ENCODE assay signal across 1 cellular context in the genomic region with DNA sequence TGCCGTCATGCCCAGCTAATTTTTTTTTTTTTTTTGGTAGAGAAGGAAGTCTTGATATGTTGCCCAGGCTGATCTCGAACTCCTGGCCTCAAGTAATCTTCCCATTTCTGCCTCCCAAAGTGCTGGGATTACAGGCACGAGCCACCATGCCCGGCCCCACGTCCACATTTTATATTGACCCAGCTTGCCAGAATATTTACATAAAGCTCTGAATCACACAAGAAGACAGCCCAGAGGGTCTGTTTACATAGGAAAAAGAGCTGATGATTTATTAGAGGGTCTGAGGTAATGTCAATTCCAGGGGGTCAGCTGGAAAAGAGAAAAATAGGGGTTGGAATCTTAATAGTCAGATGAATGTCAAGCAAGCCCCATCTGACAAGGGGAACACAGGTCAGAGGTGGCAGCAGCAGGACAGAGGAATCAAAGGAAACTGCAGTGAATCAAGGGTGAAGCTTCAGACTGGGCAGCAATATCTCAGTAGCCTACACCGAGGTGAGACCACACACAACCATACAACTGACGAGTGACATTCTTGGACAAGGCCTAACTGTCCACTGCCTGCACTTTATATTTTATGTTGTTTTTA.
TF ChIP-seq lines count a peak whose summit lies in the region.

No MANE protein-coding gene starts in this region.

TF ChIP-seq in HepG2, 621 proteins besides CTCF, POLR2A, EP300 and RAD21 (continued from another document and continues in another):
- TF ChIP-seq, protein P1, sequence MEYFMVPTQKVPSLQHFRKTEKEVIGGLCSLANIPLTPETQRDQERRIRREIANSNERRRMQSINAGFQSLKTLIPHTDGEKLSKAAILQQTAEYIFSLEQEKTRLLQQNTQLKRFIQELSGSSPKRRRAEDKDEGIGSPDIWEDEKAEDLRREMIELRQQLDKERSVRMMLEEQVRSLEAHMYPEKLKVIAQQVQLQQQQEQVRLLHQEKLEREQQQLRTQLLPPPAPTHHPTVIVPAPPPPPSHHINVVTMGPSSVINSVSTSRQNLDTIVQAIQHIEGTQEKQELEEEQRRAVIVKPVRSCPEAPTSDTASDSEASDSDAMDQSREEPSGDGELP (IDR thresholded peaks at IDR 0.05; ENCODE audit: borderline replicate concordance, low read depth) = peak; percentile 77; the same call in 1 of the 2 replicates
- TF ChIP-seq MAFK (conservative IDR thresholded peaks at IDR 0.05 in 1 of 2, IDR thresholded peaks at IDR 0.05 in 1 of 2; ENCODE audit: low read length in 2 of 2) (0 out of 4 replicates have a peak, but pooled peaks of 1 of the 2 experiments have one; percentile 15), FOXA1 (IDR thresholded peaks at IDR 0.05) (peak; percentile 76), FOXA1 (CRISPR knock-in tag; IDR thresholded peaks at IDR 0.05) (peak; percentile 55), FOXA3 (CRISPR knock-in tag; IDR thresholded peaks at IDR 0.05) (peak; percentile 72), ZNF572 (CRISPR knock-in tag; IDR thresholded peaks at IDR 0.05) (0 out of 2 replicates have a peak, but pooled peaks have one; percentile 33), HDAC2 (CRISPR knock-in tag; IDR thresholded peaks at IDR 0.05) (peak; percentile 35; the same call in 1 of the 2 replicates), MEIS1 (CRISPR knock-in tag; IDR thresholded peaks at IDR 0.05; ENCODE audit: borderline replicate concordance) (peak; percentile 83; the same call in 1 of the 2 replicates), ZBTB7B (CRISPR knock-in tag; IDR thresholded peaks at IDR 0.05) (peak; percentile 64), GATAD2A (CRISPR knock-in tag; IDR thresholded peaks at IDR 0.05) (peak; percentile 58), STAG1 (CRISPR knock-in tag; IDR thresholded peaks at IDR 0.05) (peak; percentile 14; the same call in 1 of the 2 replicates), CEBPG (CRISPR knock-in tag; IDR thresholded peaks at IDR 0.05) (0 out of 2 replicates have a peak, but pooled peaks have one; percentile 2), ZNF7 (CRISPR knock-in tag; IDR thresholded peaks at IDR 0.05) (peak; percentile 86), CAMTA2 (CRISPR knock-in tag; IDR thresholded peaks at IDR 0.05; ENCODE audit: borderline replicate concordance) (no peak), HDAC1 (CRISPR knock-in tag; IDR thresholded peaks at IDR 0.05) (peak; percentile 46; the same call in 1 of the 2 replicates), ADNP (CRISPR knock-in tag; IDR thresholded peaks at IDR 0.05) (peak; percentile 76), ZNF629 (CRISPR knock-in tag; conservative IDR thresholded peaks at IDR 0.05) (peak; percentile 83), FOXJ3 (CRISPR knock-in tag; IDR thresholded peaks at IDR 0.05; ENCODE audit: borderline replicate concordance) (no peak), ETV5 (CRISPR knock-in tag; IDR thresholded peaks at IDR 0.05; ENCODE audit: borderline replicate concordance) (peak; percentile 34; the same call in 1 of the 2 replicates), ATF7-NPFF (CRISPR knock-in tag; IDR thresholded peaks at IDR 0.05; ENCODE audit: low read depth) (no peak), ZNF501 (CRISPR knock-in tag; IDR thresholded peaks at IDR 0.05) (peak; percentile 82)
- TF ChIP-seq, protein P2, sequence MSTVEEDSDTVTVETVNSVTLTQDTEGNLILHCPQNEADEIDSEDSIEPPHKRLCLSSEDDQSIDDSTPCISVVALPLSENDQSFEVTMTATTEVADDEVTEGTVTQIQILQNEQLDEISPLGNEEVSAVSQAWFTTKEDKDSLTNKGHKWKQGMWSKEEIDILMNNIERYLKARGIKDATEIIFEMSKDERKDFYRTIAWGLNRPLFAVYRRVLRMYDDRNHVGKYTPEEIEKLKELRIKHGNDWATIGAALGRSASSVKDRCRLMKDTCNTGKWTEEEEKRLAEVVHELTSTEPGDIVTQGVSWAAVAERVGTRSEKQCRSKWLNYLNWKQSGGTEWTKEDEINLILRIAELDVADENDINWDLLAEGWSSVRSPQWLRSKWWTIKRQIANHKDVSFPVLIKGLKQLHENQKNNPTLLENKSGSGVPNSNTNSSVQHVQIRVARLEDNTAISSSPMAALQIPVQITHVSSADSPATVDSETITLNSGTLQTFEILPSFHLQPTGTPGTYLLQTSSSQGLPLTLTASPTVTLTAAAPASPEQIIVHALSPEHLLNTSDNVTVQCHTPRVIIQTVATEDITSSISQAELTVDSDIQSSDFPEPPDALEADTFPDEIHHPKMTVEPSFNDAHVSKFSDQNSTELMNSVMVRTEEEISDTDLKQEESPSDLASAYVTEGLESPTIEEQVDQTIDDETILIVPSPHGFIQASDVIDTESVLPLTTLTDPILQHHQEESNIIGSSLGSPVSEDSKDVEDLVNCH (CRISPR knock-in tag; IDR thresholded peaks at IDR 0.05) = no peak
- TF ChIP-seq, protein P3, sequence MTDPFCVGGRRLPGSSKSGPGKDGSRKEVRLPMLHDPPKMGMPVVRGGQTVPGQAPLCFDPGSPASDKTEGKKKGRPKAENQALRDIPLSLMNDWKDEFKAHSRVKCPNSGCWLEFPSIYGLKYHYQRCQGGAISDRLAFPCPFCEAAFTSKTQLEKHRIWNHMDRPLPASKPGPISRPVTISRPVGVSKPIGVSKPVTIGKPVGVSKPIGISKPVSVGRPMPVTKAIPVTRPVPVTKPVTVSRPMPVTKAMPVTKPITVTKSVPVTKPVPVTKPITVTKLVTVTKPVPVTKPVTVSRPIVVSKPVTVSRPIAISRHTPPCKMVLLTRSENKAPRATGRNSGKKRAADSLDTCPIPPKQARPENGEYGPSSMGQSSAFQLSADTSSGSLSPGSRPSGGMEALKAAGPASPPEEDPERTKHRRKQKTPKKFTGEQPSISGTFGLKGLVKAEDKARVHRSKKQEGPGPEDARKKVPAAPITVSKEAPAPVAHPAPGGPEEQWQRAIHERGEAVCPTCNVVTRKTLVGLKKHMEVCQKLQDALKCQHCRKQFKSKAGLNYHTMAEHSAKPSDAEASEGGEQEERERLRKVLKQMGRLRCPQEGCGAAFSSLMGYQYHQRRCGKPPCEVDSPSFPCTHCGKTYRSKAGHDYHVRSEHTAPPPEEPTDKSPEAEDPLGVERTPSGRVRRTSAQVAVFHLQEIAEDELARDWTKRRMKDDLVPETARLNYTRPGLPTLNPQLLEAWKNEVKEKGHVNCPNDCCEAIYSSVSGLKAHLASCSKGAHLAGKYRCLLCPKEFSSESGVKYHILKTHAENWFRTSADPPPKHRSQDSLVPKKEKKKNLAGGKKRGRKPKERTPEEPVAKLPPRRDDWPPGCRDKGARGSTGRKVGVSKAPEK (CRISPR knock-in tag; IDR thresholded peaks at IDR 0.05; ENCODE audit: borderline replicate concordance) = no peak
- TF ChIP-seq, protein P4, sequence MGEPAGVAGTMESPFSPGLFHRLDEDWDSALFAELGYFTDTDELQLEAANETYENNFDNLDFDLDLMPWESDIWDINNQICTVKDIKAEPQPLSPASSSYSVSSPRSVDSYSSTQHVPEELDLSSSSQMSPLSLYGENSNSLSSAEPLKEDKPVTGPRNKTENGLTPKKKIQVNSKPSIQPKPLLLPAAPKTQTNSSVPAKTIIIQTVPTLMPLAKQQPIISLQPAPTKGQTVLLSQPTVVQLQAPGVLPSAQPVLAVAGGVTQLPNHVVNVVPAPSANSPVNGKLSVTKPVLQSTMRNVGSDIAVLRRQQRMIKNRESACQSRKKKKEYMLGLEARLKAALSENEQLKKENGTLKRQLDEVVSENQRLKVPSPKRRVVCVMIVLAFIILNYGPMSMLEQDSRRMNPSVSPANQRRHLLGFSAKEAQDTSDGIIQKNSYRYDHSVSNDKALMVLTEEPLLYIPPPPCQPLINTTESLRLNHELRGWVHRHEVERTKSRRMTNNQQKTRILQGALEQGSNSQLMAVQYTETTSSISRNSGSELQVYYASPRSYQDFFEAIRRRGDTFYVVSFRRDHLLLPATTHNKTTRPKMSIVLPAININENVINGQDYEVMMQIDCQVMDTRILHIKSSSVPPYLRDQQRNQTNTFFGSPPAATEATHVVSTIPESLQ (CRISPR knock-in tag; conservative IDR thresholded peaks at IDR 0.05) = no peak
- TF ChIP-seq, protein P5, sequence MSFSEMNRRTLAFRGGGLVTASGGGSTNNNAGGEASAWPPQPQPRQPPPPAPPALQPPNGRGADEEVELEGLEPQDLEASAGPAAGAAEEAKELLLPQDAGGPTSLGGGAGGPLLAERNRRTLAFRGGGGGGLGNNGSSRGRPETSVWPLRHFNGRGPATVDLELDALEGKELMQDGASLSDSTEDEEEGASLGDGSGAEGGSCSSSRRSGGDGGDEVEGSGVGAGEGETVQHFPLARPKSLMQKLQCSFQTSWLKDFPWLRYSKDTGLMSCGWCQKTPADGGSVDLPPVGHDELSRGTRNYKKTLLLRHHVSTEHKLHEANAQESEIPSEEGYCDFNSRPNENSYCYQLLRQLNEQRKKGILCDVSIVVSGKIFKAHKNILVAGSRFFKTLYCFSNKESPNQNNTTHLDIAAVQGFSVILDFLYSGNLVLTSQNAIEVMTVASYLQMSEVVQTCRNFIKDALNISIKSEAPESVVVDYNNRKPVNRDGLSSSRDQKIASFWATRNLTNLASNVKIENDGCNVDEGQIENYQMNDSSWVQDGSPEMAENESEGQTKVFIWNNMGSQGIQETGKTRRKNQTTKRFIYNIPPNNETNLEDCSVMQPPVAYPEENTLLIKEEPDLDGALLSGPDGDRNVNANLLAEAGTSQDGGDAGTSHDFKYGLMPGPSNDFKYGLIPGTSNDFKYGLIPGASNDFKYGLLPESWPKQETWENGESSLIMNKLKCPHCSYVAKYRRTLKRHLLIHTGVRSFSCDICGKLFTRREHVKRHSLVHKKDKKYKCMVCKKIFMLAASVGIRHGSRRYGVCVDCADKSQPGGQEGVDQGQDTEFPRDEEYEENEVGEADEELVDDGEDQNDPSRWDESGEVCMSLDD (CRISPR knock-in tag; IDR thresholded peaks at IDR 0.05; ENCODE audit: borderline replicate concordance) = no peak
- TF ChIP-seq, protein P6, sequence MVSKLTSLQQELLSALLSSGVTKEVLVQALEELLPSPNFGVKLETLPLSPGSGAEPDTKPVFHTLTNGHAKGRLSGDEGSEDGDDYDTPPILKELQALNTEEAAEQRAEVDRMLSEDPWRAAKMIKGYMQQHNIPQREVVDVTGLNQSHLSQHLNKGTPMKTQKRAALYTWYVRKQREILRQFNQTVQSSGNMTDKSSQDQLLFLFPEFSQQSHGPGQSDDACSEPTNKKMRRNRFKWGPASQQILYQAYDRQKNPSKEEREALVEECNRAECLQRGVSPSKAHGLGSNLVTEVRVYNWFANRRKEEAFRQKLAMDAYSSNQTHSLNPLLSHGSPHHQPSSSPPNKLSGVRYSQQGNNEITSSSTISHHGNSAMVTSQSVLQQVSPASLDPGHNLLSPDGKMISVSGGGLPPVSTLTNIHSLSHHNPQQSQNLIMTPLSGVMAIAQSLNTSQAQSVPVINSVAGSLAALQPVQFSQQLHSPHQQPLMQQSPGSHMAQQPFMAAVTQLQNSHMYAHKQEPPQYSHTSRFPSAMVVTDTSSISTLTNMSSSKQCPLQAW (CRISPR knock-in tag; IDR thresholded peaks at IDR 0.05) = peak; percentile 81
- TF ChIP-seq, protein P7, sequence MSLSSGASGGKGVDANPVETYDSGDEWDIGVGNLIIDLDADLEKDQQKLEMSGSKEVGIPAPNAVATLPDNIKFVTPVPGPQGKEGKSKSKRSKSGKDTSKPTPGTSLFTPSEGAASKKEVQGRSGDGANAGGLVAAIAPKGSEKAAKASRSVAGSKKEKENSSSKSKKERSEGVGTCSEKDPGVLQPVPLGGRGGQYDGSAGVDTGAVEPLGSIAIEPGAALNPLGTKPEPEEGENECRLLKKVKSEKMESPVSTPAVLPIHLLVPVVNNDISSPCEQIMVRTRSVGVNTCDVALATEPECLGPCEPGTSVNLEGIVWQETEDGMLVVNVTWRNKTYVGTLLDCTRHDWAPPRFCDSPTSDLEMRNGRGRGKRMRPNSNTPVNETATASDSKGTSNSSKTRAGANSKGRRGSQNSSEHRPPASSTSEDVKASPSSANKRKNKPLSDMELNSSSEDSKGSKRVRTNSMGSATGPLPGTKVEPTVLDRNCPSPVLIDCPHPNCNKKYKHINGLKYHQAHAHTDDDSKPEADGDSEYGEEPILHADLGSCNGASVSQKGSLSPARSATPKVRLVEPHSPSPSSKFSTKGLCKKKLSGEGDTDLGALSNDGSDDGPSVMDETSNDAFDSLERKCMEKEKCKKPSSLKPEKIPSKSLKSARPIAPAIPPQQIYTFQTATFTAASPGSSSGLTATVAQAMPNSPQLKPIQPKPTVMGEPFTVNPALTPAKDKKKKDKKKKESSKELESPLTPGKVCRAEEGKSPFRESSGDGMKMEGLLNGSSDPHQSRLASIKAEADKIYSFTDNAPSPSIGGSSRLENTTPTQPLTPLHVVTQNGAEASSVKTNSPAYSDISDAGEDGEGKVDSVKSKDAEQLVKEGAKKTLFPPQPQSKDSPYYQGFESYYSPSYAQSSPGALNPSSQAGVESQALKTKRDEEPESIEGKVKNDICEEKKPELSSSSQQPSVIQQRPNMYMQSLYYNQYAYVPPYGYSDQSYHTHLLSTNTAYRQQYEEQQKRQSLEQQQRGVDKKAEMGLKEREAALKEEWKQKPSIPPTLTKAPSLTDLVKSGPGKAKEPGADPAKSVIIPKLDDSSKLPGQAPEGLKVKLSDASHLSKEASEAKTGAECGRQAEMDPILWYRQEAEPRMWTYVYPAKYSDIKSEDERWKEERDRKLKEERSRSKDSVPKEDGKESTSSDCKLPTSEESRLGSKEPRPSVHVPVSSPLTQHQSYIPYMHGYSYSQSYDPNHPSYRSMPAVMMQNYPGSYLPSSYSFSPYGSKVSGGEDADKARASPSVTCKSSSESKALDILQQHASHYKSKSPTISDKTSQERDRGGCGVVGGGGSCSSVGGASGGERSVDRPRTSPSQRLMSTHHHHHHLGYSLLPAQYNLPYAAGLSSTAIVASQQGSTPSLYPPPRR (CRISPR knock-in tag; IDR thresholded peaks at IDR 0.05; ENCODE audit: borderline replicate concordance) = 0 out of 2 replicates have a peak, but pooled peaks have one; percentile 45
